19 cellular contexts compared by ENCODE assay signal in the genomic region with DNA sequence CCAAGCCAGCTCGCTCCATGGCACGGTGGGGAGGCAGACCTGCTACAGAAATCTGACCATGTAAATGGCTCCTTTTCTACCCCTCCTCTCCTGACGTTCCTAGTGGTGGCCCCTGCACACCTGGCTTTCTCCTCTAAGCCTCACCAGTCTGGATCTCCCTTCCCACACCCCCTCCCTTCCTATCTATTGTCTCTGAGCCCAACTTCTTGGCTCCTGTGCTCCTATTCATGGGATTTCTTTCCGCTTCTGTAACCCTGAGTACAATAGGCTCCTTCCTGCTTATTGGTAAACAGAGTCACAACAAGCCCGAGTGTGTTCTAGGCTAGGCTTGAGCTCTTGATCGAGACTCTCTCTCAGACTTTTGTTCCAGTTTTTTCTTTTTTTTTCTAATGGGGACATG. TPM values are rescaled to one million over a fixed set of nuclear protein-coding genes. Genes with fewer than 3 reads are reported as not detected.
A peak's percentile ranks its signal among the peaks of the same experiment; 100 is the strongest.
DNase-seq lines count a peak whose midpoint lies in the region; ATAC-seq and TF ChIP-seq lines count a peak whose summit lies in the region.
"Had no signal": no experiment of that assay in that cellular context is flagged by ENCODE, and none has a peak within 500 bp of the region (broad histone marks: within the 10 kb centered on the region; RNA-seq: fewer than 3 reads in every experiment).

No MANE protein-coding gene starts in this region.

- H3K9ac ChIP-seq in SK-N-SH (peak overlapping the region; percentile 82; the same call in 1 of the 2 replicates), adipocyte (ENCODE audit: low read length) (peak overlapping the region; percentile 78), subcutaneous abdominal adipose tissue (ENCODE audit: low read length in 5 of 5) (peak overlapping the region in 1 of 5 donors; percentile 38)

- POLR2A ChIA-PET in SK-N-SH (lab: Yijun Ruan, JAX) = no interaction called here

- peak overlapping the region in 1 of 2 experiments; percentile 99; a peak in 2 of 4 replicates for H3K27ac ChIP-seq in SK-N-SH (ENCODE audit: low read depth in 2 of 2, low read length in 1 of 2)
- H3K27ac ChIP-seq in mesodermal cell (ENCODE audit: low read depth, low read length, severe bottlenecking) = peak overlapping the region; percentile 92
- H3K27ac ChIP-seq in subcutaneous abdominal adipose tissue (ENCODE audit: low read depth, low read length) = peak overlapping the region; percentile 80
- H3K27ac ChIP-seq: pancreas had no signal

- H3K9me3 ChIP-seq in SK-N-SH (no peaks in the 10 kb centered on the region), adipocyte (ENCODE audit: control insufficient read depth, low read length) (no peaks in the 10 kb centered on the region), mesodermal cell (ENCODE audit: control insufficient read depth, low read length) (no peaks in the 10 kb centered on the region), subcutaneous abdominal adipose tissue (ENCODE audit: control insufficient read depth in 5 of 5, low read length in 5 of 5) (no peaks in the 10 kb centered on the region)
- H3K9me3 ChIP-seq: pancreas had no signal

- H4K20me1 ChIP-seq in SK-N-SH (ENCODE audit: insufficient read depth) = no peaks in the 10 kb centered on the region

- no peak overlapping the region for H3K4me2 ChIP-seq in SK-N-SH

- CTCF ChIA-PET in SK-N-SH (lab: Yijun Ruan, JAX) = interaction anchor here (11.2 kb wide), 1 partner anchor 190 kb away, joined by 222 read pairs; no protein-coding TSS in a partner anchor

- H3K4me3 ChIP-seq in SK-N-SH (ENCODE audit: low read depth in 2 of 2, low read length in 1 of 2) (no peak overlapping the region), adipocyte (ENCODE audit: low read length) (no peak overlapping the region), mesodermal cell (ENCODE audit: extremely low read depth, insufficient read depth, low read length, poor library complexity, severe bottlenecking) (no peak overlapping the region), subcutaneous abdominal adipose tissue (ENCODE audit: low read depth in 1 of 5, low read length in 5 of 5) (no peak overlapping the region)
- H3K4me3 ChIP-seq: pancreas had no signal

- TF ChIP-seq EP300 in SK-N-SH (IDR thresholded peaks at IDR 0.05; ENCODE audit: borderline replicate concordance in 1 of 2, low read depth in 1 of 2, low read length in 1 of 2) = no peak

- H2AFZ ChIP-seq in SK-N-SH (ENCODE audit: low read depth) = no peak overlapping the region

- TF ChIP-seq CTCF in SK-N-SH (IDR thresholded peaks at IDR 0.05) = no peak

- H3K36me3 ChIP-seq in SK-N-SH (replicated peaks in 1 of 2; ENCODE audit: control insufficient read depth in 1 of 2, insufficient read depth in 2 of 2, low read length in 1 of 2) (no peaks in the 10 kb centered on the region), adipocyte (ENCODE audit: control insufficient read depth, insufficient read depth, low read length, severe bottlenecking) (no peaks in the 10 kb centered on the region), mesodermal cell (ENCODE audit: control insufficient read depth, insufficient read depth, low read length) (no peaks in the 10 kb centered on the region), subcutaneous abdominal adipose tissue (ENCODE audit: control insufficient read depth in 5 of 5, insufficient read depth in 5 of 5, low read length in 5 of 5) (no peaks in the 10 kb centered on the region)
- H3K36me3 ChIP-seq: pancreas had no signal

- TF ChIP-seq RAD21 in SK-N-SH (IDR thresholded peaks at IDR 0.05; ENCODE audit: low read length) = no peak

- H3K4me1 ChIP-seq in SK-N-SH (ENCODE audit: control insufficient read depth in 1 of 2, insufficient read depth in 2 of 2, low read depth in 1 of 2, low read length in 1 of 2) (peaks cover 42 to 49% of the 10 kb centered on the region in 2 experiments), adipocyte (ENCODE audit: control insufficient read depth, insufficient read depth, low read length) (peaks cover 55% of the 10 kb centered on the region), mesodermal cell (ENCODE audit: control insufficient read depth, insufficient read depth, low read length, poor library complexity, severe bottlenecking) (peaks cover 60% of the 10 kb centered on the region), subcutaneous abdominal adipose tissue (ENCODE audit: control insufficient read depth in 5 of 5, insufficient read depth in 5 of 5, low read length in 5 of 5) (peaks cover 15 to 82% (median 56%) of the 10 kb centered on the region in 5 donors)
- H3K4me1 ChIP-seq: pancreas had no signal

- WGBS in SK-N-SH (ENCODE audit: low lambda C conversion rate) = 88% methylated on average over 6 of the region's 6 CpGs
- WGBS in mesodermal cell (ENCODE audit: insufficient coverage in 2 of 2), 2 experiments = 84 to 85% methylated on average over 4 to 6 of the region's 6 CpGs

- no peaks in the 10 kb centered on the region for H3K9me2 ChIP-seq in SK-N-SH

- peaks cover 17% of the 10 kb centered on the region for H3F3A ChIP-seq in SK-N-SH (replicated peaks; ENCODE audit: insufficient read depth)

- H3K27me3 ChIP-seq in SK-N-SH (ENCODE audit: insufficient read depth) (no peaks in the 10 kb centered on the region), adipocyte (replicated peaks; ENCODE audit: control insufficient read depth, insufficient read depth, low read length) (no peaks in the 10 kb centered on the region), subcutaneous abdominal adipose tissue (ENCODE audit: control insufficient read depth in 5 of 5, insufficient read depth in 4 of 5, low read length in 5 of 5) (no peaks in the 10 kb centered on the region)
- H3K27me3 ChIP-seq: pancreas had no signal

- ATAC-seq in SK-N-SH treated with all-trans-retinoic acid at 6 μM for 48 hours (no peak), HG03135 (IDR thresholded peaks at IDR 0.05; ENCODE audit: unreplicated experiment) (no peak)
- ATAC-seq: Panc1, pancreas had no signal

- H3K79me2 ChIP-seq in SK-N-SH (ENCODE audit: insufficient read depth) = peaks cover 4% of the 10 kb centered on the region; the same call in 1 of the 2 replicates

- no peak for DNase-seq in SK-N-SH
- no peak for DNase-seq in adipocyte (ENCODE audit: low read depth)
- no peak for DNase-seq in stimulated activated CD4-positive, alpha-beta T cell treated with anti-CD3 and anti-CD28 coated beads, Interleukin-2, amount 100 ng/mL, for 48 hours
- DNase-seq in NCI-H526 (lab: John Stamatoyannopoulos, UW) = no peak
- DNase-seq: activated CD4-positive, alpha-beta T cell treated with anti-CD3 and anti-CD28 coated beads, Interleukin-2, amount 10 ng/mL, durations not matched to agents 24 days and 14 days; activated CD8-positive, alpha-beta memory T cell treated with anti-CD3 and anti-CD28 coated beads, Interleukin-2, amount 50 U/mL, for 48 hours; activated naive CD4-positive, alpha-beta T cell treated with anti-CD3 and anti-CD28 coated beads for 36 hours; foreskin melanocyte; Karpas-422; NCI-H1105 treated with DMSO at 0.1 percent for 48 hours; NCI-H748 treated with DMSO at 0.1 percent for 48 hours; pancreas; stimulated activated CD4-positive, alpha-beta T cell treated with anti-CD3 and anti-CD28 coated beads, Interleukin-4, amount 100 ng/mL, for 1 hour; substantia nigra had no signal

TF ChIP-seq in SK-N-SH, 30 proteins besides CTCF, POLR2A, EP300 and RAD21 (continues in another document):
- TF ChIP-seq NRF1 (IDR thresholded peaks at IDR 0.05; ENCODE audit: low read depth, low read length) (no peak), GABPA (IDR thresholded peaks at IDR 0.05; ENCODE audit: low read depth) (no peak), GATA2 (CRISPR knock-in tag; IDR thresholded peaks at IDR 0.05) (no peak), SMC3 (IDR thresholded peaks at IDR 0.05; ENCODE audit: low read depth, low read length) (no peak), SIN3A (IDR thresholded peaks at IDR 0.05; ENCODE audit: borderline replicate concordance, low read depth, low read length) (no peak), RCOR1 (IDR thresholded peaks at IDR 0.05; ENCODE audit: low read length) (no peak), POLR2AphosphoS5 (IDR thresholded peaks at IDR 0.05; ENCODE audit: low read depth, low read length) (no peak), FOXJ3 (CRISPR knock-in tag; IDR thresholded peaks at IDR 0.05) (no peak), CHD2 (IDR thresholded peaks at IDR 0.05; ENCODE audit: low read length, partially characterized antibody) (no peak), ELF1 (IDR thresholded peaks at IDR 0.05) (no peak)

TF ChIP-seq in SK-N-SH treated with all-trans-retinoic acid at 6 μM for 48 hours, 23 proteins besides CTCF, POLR2A, EP300 and RAD21:
- TF ChIP-seq ZFP3 (CRISPR knock-in tag; IDR thresholded peaks at IDR 0.05) (no peak), ZNF70 (CRISPR knock-in tag; IDR thresholded peaks at IDR 0.05) (no peak), PPARA (CRISPR knock-in tag; IDR thresholded peaks at IDR 0.05; ENCODE audit: borderline replicate concordance) (no peak), ZNF8 (CRISPR knock-in tag; IDR thresholded peaks at IDR 0.05) (no peak), RARB (CRISPR knock-in tag; IDR thresholded peaks at IDR 0.05) (no peak), CSDC2 (CRISPR knock-in tag; IDR thresholded peaks at IDR 0.05) (no peak)
- TF ChIP-seq, protein P1, sequence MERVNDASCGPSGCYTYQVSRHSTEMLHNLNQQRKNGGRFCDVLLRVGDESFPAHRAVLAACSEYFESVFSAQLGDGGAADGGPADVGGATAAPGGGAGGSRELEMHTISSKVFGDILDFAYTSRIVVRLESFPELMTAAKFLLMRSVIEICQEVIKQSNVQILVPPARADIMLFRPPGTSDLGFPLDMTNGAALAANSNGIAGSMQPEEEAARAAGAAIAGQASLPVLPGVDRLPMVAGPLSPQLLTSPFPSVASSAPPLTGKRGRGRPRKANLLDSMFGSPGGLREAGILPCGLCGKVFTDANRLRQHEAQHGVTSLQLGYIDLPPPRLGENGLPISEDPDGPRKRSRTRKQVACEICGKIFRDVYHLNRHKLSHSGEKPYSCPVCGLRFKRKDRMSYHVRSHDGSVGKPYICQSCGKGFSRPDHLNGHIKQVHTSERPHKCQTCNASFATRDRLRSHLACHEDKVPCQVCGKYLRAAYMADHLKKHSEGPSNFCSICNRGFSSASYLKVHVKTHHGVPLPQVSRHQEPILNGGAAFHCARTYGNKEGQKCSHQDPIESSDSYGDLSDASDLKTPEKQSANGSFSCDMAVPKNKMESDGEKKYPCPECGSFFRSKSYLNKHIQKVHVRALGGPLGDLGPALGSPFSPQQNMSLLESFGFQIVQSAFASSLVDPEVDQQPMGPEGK (CRISPR knock-in tag; IDR thresholded peaks at IDR 0.05; ENCODE audit: borderline replicate concordance) = no peak

RNA-seq across cellular contexts. Expression of a gene that starts 17.6 kb away (rescaled TPM):
- polyA plus RNA-seq in SK-N-SH (2012; rRNA removed) = not detected in 2 replicates
- not detected in 2 replicates for polyA plus RNA-seq in SK-N-SH (2012; cell fraction: cytosol; rRNA removed)
- not detected in 2 replicates for polyA plus RNA-seq in SK-N-SH (2012; cell fraction: nucleus; rRNA removed)
- polyA plus RNA-seq in mesodermal cell (2013, experiment 1 of 2) = 0.22 TPM
- not detected for polyA plus RNA-seq in mesodermal cell (2013, experiment 2 of 2)
- polyA plus RNA-seq: pancreas had no signal

RNA-seq across cellular contexts. Expression of a gene that starts 35.9 kb away (rescaled TPM):
- 0.26 and 0.48 TPM in 2 replicates for polyA plus RNA-seq in SK-N-SH (2012; rRNA removed)
- polyA plus RNA-seq in SK-N-SH (2012; cell fraction: cytosol; rRNA removed) = 0.27 and 0.37 TPM in 2 replicates
- 0.31 and 0.38 TPM in 2 replicates for polyA plus RNA-seq in SK-N-SH (2012; cell fraction: nucleus; rRNA removed)
- 4.9 TPM for polyA plus RNA-seq in mesodermal cell (2013, experiment 1 of 2)
- polyA plus RNA-seq in mesodermal cell (2013, experiment 2 of 2) = 6.5 TPM
